In genomic region chr1:174326278-174326677, GRCh38 we compare ENCODE assay signal across 26 cellular contexts.
"Had no signal": no experiment of that assay in that cellular context is flagged by ENCODE, and none has a peak within 500 bp of the region (broad histone marks: within the 10 kb centered on the region; RNA-seq: fewer than 3 reads in every experiment).

No MANE protein-coding gene starts in this region.

- H3K27me3 Mint-ChIP-seq: dendritic cell treated with granulocyte-macrophage colony-stimulating factor and Interleukin-4, amounts not matched to agents 40 ng/mL and 50 ng/mL, for 4 days; effector memory CD8-positive, alpha-beta T cell; naive B cell had no signal

- H3K4me3 ChIP-seq: colonic mucosa, esophagus muscularis mucosa, gastroesophageal sphincter, heart right ventricle, left lung, lower lobe of right lung, mucosa of descending colon had no signal

- H3K27me3 ChIP-seq: colonic mucosa, esophagus muscularis mucosa, foreskin keratinocyte, gastroesophageal sphincter, heart right ventricle, left lung had no signal

- H3K27ac Mint-ChIP-seq: dendritic cell treated with granulocyte-macrophage colony-stimulating factor and Interleukin-4, amounts not matched to agents 40 ng/mL and 50 ng/mL, for 4 days; effector memory CD8-positive, alpha-beta T cell; endodermal cell; mesothelial cell of epicardium had no signal

- ATAC-seq: effector memory CD8-positive, alpha-beta T cell; foreskin keratinocyte; gastroesophageal sphincter; heart right ventricle; left cardiac atrium; left lung; left ventricle myocardium superior; lower lobe of right lung; mucosa of descending colon had no signal

- H3K4me3 Mint-ChIP-seq: dendritic cell treated with granulocyte-macrophage colony-stimulating factor and Interleukin-4, amounts not matched to agents 40 ng/mL and 50 ng/mL, for 4 days; effector memory CD8-positive, alpha-beta T cell; endodermal cell; mesothelial cell of epicardium had no signal

- H3K36me3 ChIP-seq: colonic mucosa, lower lobe of right lung had no signal

- H3K9me3 ChIP-seq: colonic mucosa had no signal

- DNase-seq: colonic mucosa; cortex of kidney; effector CD8-positive, alpha-beta T cell; effector memory CD8-positive, alpha-beta T cell; endodermal cell; foreskin keratinocyte; glutamatergic neuron; head of caudate nucleus; heart right ventricle; hippocampal formation; left cardiac atrium; left lung; left ventricle myocardium superior; lower lobe of right lung; mesenchymal stem cell; mucosa of descending colon; naive B cell had no signal

- FAIRE-seq: endometrium, endothelial cell of umbilical vein, frontal cortex, islet of Langerhans, keratinocyte had no signal

- H3K4me1 Mint-ChIP-seq: endodermal cell, mesothelial cell of epicardium had no signal

- H3K27ac ChIP-seq: colonic mucosa, esophagus muscularis mucosa, foreskin keratinocyte, gastroesophageal sphincter, heart right ventricle, left lung, lower lobe of right lung had no signal

- H3K4me1 ChIP-seq: colonic mucosa, esophagus muscularis mucosa, foreskin keratinocyte, gastroesophageal sphincter, heart right ventricle, left lung, lower lobe of right lung had no signal
